ENCODE assay signal across 2 cellular contexts in genomic region chr12:55385911-55386310, GRCh38.
A peak's percentile ranks its signal among the peaks of the same experiment; 100 is the strongest.
TF ChIP-seq lines count a peak whose summit lies in the region.

No MANE protein-coding gene starts in this region.

TF ChIP-seq in HEK293, 187 proteins besides CTCF, POLR2A, EP300 and RAD21:
- 0 out of 2 replicates have a peak, but pooled peaks have one; percentile 23 for TF ChIP-seq ZNF366 (tag by site-specific recombination; conservative IDR thresholded peaks at IDR 0.05)
- TF ChIP-seq ZNF624 (tag by site-specific recombination; IDR thresholded peaks at IDR 0.05) = no peak

TF ChIP-seq in K562, 482 proteins besides CTCF, POLR2A, EP300 and RAD21:
- no peak for TF ChIP-seq PBX2 (CRISPR knock-in tag; IDR thresholded peaks at IDR 0.05; ENCODE audit: low read depth)
- 0 out of 2 replicates have a peak, but pooled peaks have one; percentile 26 for TF ChIP-seq PBX2 (tag; conservative IDR thresholded peaks at IDR 0.05; ENCODE audit: low read depth)
- TF ChIP-seq PKNOX1 (IDR thresholded peaks at IDR 0.05) = peak; percentile 85
- no peak for TF ChIP-seq BRD4 (IDR thresholded peaks at IDR 0.05)
